ENCODE assay signal across 15 cellular contexts in the genomic region with DNA sequence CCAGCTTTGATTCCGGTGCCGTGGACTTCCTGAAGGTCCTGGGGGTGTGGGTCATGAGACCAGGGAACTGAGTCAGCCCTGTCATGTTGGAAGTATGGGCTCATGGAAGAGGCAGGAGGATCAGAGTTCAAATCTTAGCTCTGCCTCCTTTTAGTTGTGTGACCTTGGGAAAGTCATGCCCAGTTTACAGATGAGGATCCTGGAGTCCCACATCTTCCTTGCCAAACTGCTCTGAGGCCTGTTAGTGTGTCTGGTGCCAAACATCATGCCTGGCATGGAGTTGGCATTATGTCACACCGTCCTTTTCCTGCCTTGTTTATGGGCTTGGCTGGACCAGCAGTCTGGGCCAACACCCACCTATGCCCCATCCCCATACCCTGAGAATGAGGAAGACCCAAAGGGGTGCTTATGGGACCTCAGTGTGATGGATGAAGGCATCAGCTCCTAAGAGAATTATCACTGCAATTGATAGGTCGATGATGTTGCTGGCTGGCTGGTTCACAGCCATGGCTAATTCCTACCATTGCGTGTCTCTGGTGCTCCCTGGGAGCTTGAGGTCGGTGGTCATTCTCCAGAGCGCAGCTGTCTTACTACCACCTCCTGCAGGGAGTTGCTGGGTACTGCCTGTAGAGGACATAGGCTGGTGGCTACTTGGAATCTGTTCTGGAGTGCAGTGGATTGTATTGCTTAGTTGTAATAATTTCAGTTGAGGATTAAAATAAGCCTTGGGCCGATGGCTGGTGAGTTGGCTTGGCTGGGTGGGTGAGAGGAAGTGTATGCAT.
A peak's percentile ranks its signal among the peaks of the same experiment; 100 is the strongest.
DNase-seq lines count a peak whose midpoint lies in the region; ATAC-seq and TF ChIP-seq lines count a peak whose summit lies in the region.
"Had no signal": no experiment of that assay in that cellular context is flagged by ENCODE, and none has a peak within 500 bp of the region (broad histone marks: within the 10 kb centered on the region; RNA-seq: fewer than 3 reads in every experiment).

No MANE protein-coding gene starts in this region.

- no peak overlapping the region for H3K4me3 Mint-ChIP-seq in neural crest cell
- no peak overlapping the region for H3K4me3 Mint-ChIP-seq in activated CD4-positive, alpha-beta T cell treated with anti-CD3 and anti-CD28 coated beads for 36 hours
- H3K4me3 Mint-ChIP-seq: activated T-cell treated with anti-CD3 and anti-CD28 coated beads, Interleukin-2, amount 50 U/mL, for 72 hours had no signal

- POLR2A ChIA-PET in activated CD4-positive, alpha-beta T cell treated with anti-CD3 and anti-CD28 coated beads for 36 hours (lab: Charles Lee) = no interaction called here

- H3K27me3 Mint-ChIP-seq in neural crest cell (ENCODE audit: low read depth) = peaks cover 53% of the 10 kb centered on the region
- H3K27me3 Mint-ChIP-seq in activated CD4-positive, alpha-beta T cell treated with anti-CD3 and anti-CD28 coated beads for 36 hours = peaks cover 8% of the 10 kb centered on the region

- intact Hi-C loops in activated CD4-positive, alpha-beta T cell treated with anti-CD3 and anti-CD28 coated beads for 36 hours (cut with DNase I, micrococcal nuclease) = no loop called here

- H3K9me3 Mint-ChIP-seq in neural crest cell = no peaks in the 10 kb centered on the region
- no peaks in the 10 kb centered on the region for H3K9me3 Mint-ChIP-seq in activated CD4-positive, alpha-beta T cell treated with anti-CD3 and anti-CD28 coated beads for 36 hours (ENCODE audit: low read depth)
- H3K9me3 Mint-ChIP-seq: activated T-cell treated with anti-CD3 and anti-CD28 coated beads, Interleukin-2, amount 50 U/mL, for 72 hours had no signal

- no peak overlapping the region for H3K27ac Mint-ChIP-seq in neural crest cell (ENCODE audit: unreplicated experiment)
- no peak overlapping the region for H3K27ac Mint-ChIP-seq in activated CD4-positive, alpha-beta T cell treated with anti-CD3 and anti-CD28 coated beads for 36 hours
- H3K27ac Mint-ChIP-seq: activated T-cell treated with anti-CD3 and anti-CD28 coated beads, Interleukin-2, amount 50 U/mL, for 72 hours had no signal

- no peaks in the 10 kb centered on the region for H3K4me1 Mint-ChIP-seq in neural crest cell
- H3K4me1 Mint-ChIP-seq in activated CD4-positive, alpha-beta T cell treated with anti-CD3 and anti-CD28 coated beads for 36 hours = no peaks in the 10 kb centered on the region

- CTCF ChIA-PET in activated CD4-positive, alpha-beta T cell treated with anti-CD3 and anti-CD28 coated beads for 36 hours (lab: Charles Lee) = no interaction called here

- peak; percentile 31; the same call in 1 of the 2 replicates for TF ChIP-seq CTCF in GM12874 (IDR thresholded peaks at IDR 0.05; ENCODE audit: insufficient read depth, low read depth, low read length)
- peak; percentile 24 for TF ChIP-seq CTCF in choroid plexus epithelial cell (conservative IDR thresholded peaks at IDR 0.05; ENCODE audit: low read depth, low read length)
- TF ChIP-seq CTCF in neural crest cell (conservative IDR thresholded peaks at IDR 0.05) = peak; percentile 30
- TF ChIP-seq CTCF in foreskin fibroblast (IDR thresholded peaks at IDR 0.05; ENCODE audit: low read depth, low read length) = no peak

- DNase-seq in M059J (ENCODE audit: low read depth) (peak; percentile 7), choroid plexus epithelial cell (ENCODE audit: low read depth) (no peak), neural crest cell (ENCODE audit: low read depth, low spot score) (no peak), foreskin fibroblast (no peak), NCI-H128 (lab: John Stamatoyannopoulos, UW; ENCODE audit: unreplicated experiment) (no peak)
- DNase-seq in activated CD4-positive, alpha-beta T cell treated with anti-CD3 and anti-CD28 coated beads for 36 hours = no peak
- DNase-seq: activated T-cell treated with anti-CD3 and anti-CD28 coated beads, Interleukin-2, amount 50 U/mL, for 72 hours; Calu3; dorsolateral prefrontal cortex; left lung; NCI-H2081; transverse colon had no signal

- no peak for ATAC-seq in GM21515 (IDR thresholded peaks at IDR 0.05; ENCODE audit: unreplicated experiment)
- no peak for ATAC-seq in activated CD4-positive, alpha-beta T cell treated with anti-CD3 and anti-CD28 coated beads for 36 hours
- ATAC-seq: activated T-cell treated with anti-CD3 and anti-CD28 coated beads, Interleukin-2, amount 50 U/mL, for 72 hours; left lung had no signal

- H3K4me3 ChIP-seq in choroid plexus epithelial cell (ENCODE audit: low read depth, low read length) (no peak overlapping the region), foreskin fibroblast (ENCODE audit: low read depth in 1 of 2, low read length in 2 of 2) (no peak overlapping the region)
- H3K4me3 ChIP-seq: dorsolateral prefrontal cortex, left lung, SK-N-MC, transverse colon had no signal

- no peaks in the 10 kb centered on the region for H3K36me3 Mint-ChIP-seq in neural crest cell (ENCODE audit: low read depth)
- no peaks in the 10 kb centered on the region for H3K36me3 Mint-ChIP-seq in activated CD4-positive, alpha-beta T cell treated with anti-CD3 and anti-CD28 coated beads for 36 hours (ENCODE audit: low read depth)
